Comparison of ENCODE assay signal across 1 cellular context in the genomic region with DNA sequence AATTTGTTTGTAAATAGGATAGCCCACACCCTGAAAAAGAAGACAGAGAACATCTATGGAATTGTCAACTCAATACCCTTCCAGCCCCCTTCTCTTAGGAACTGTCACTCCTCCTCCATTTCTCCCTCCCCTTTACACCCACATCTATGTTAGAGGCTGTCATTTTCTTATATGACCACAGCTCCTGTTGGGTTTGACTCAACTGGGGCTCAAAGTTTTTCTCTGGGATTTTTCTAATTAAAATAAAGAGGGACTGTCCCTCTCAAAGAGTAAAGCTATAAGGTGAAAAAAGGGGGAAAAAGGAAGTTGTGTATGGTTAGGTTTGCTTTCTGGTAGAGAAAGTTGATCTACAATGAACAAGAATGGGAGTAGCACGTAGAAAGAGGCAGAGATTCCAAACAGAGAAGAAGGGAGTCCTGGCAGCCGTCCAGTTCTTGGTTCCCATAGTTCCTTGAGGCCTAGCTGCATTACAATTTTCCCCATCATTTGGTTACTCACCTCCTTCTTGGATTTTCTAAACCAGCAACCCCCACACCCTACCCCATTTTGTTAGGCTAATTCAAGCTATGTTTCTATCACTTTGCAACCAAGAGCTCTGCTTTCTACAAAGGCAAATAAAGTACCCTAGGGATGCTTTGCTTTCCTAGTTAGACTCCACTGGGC.
TF ChIP-seq lines count a peak whose summit lies in the region.

No MANE protein-coding gene starts in this region.

TF ChIP-seq in HepG2, 621 proteins besides CTCF, POLR2A, EP300 and RAD21:
- TF ChIP-seq KAT8 (CRISPR knock-in tag; IDR thresholded peaks at IDR 0.05), result no peak
TF ChIP-seq in HepG2: peak in this region for 0.
